ENCODE assay signal across 2 cellular contexts in genomic region chrX:122154019-122154418, GRCh38.
A peak's percentile ranks its signal among the peaks of the same experiment; 100 is the strongest.
TF ChIP-seq lines count a peak whose summit lies in the region.

No MANE protein-coding gene starts in this region.

TF ChIP-seq in HEK293, 187 proteins besides CTCF, POLR2A, EP300 and RAD21:
- TF ChIP-seq REST (tag by site-specific recombination; IDR thresholded peaks at IDR 0.05) (peak; percentile 58; the same call in 1 of the 2 replicates), PRDM6 (tag by site-specific recombination; IDR thresholded peaks at IDR 0.05) (no peak)

TF ChIP-seq in GM12878, 131 proteins besides CTCF, POLR2A, EP300 and RAD21 (continued from another document):
- TF ChIP-seq ATF2 (IDR thresholded peaks at IDR 0.05; ENCODE audit: low read length): no peak
- TF ChIP-seq MYB (IDR thresholded peaks at IDR 0.05; ENCODE audit: borderline replicate concordance, low read depth, low read length): no peak
